ENCODE assay signal across 1 cellular context in genomic region chr17:28571255-28572122, GRCh38.
A peak's percentile ranks its signal among the peaks of the same experiment; 100 is the strongest.
TF ChIP-seq lines count a peak whose summit lies in the region.

Gene PIGS, minus strand, starts transcription at chr17:28571524. Its CDS starts 28 bp downstream, at chr17:28571496.

TF ChIP-seq in HepG2, 621 proteins besides CTCF, POLR2A, EP300 and RAD21 (continued from another document and continues in another):
- TF ChIP-seq ZNF280D (CRISPR knock-in tag; IDR thresholded peaks at IDR 0.05), result no peak
- peak; percentile 38; the same call in 1 of the 2 replicates for TF ChIP-seq NR2C2 (CRISPR knock-in tag; IDR thresholded peaks at IDR 0.05; ENCODE audit: borderline replicate concordance)
- TF ChIP-seq ZNF614 (CRISPR knock-in tag; IDR thresholded peaks at IDR 0.05; ENCODE audit: borderline replicate concordance), result no peak
- TF ChIP-seq ZNF207 (IDR thresholded peaks at IDR 0.05; ENCODE audit: borderline replicate concordance), result no peak
- peak; percentile 86; the same call in 1 of the 2 replicates for TF ChIP-seq SIN3A (IDR thresholded peaks at IDR 0.05; ENCODE audit: borderline replicate concordance, low read depth, low read length)
- TF ChIP-seq USF2 (IDR thresholded peaks at IDR 0.05; ENCODE audit: low read depth, low read length), result no peak
- no peak for TF ChIP-seq USF2 (CRISPR knock-in tag; IDR thresholded peaks at IDR 0.05; ENCODE audit: borderline replicate concordance)
- no peak for TF ChIP-seq PCBP2 (optimal IDR thresholded peaks at IDR 0.05; ENCODE audit: low read depth, low read length, poor library complexity, severe bottlenecking)
- no peak for TF ChIP-seq MLLT10 (CRISPR knock-in tag; IDR thresholded peaks at IDR 0.05)
- no peak for TF ChIP-seq NFIC (IDR thresholded peaks at IDR 0.05; ENCODE audit: low read length)
- TF ChIP-seq TRIM22 (IDR thresholded peaks at IDR 0.05), result no peak
- no peak for TF ChIP-seq MED8 (CRISPR knock-in tag; IDR thresholded peaks at IDR 0.05; ENCODE audit: insufficient replicate concordance)
- no peak for TF ChIP-seq MAFF (IDR thresholded peaks at IDR 0.05; ENCODE audit: low read depth, low read length)
- no peak for TF ChIP-seq GRHL1 (CRISPR knock-in tag; conservative IDR thresholded peaks at IDR 0.05)
- no peak for TF ChIP-seq ZNF703 (CRISPR knock-in tag; IDR thresholded peaks at IDR 0.05; ENCODE audit: borderline replicate concordance)
- no peak for TF ChIP-seq HOXA5 (CRISPR knock-in tag; IDR thresholded peaks at IDR 0.05)
- no peak for TF ChIP-seq ATF3 (CRISPR knock-in tag; IDR thresholded peaks at IDR 0.05)
- TF ChIP-seq HOXD1 (CRISPR knock-in tag; IDR thresholded peaks at IDR 0.05), result no peak
- TF ChIP-seq RFXAP (CRISPR knock-in tag; IDR thresholded peaks at IDR 0.05; ENCODE audit: borderline replicate concordance), result no peak
- no peak for TF ChIP-seq DR1 (CRISPR knock-in tag; IDR thresholded peaks at IDR 0.05)
- TF ChIP-seq ATF5 (CRISPR knock-in tag; IDR thresholded peaks at IDR 0.05; ENCODE audit: low read depth), result no peak
- no peak for TF ChIP-seq KMT2B (CRISPR knock-in tag; IDR thresholded peaks at IDR 0.05)
- no peak for TF ChIP-seq ZNF274 (CRISPR knock-in tag; IDR thresholded peaks at IDR 0.05)
- TF ChIP-seq ZFP41 (CRISPR knock-in tag; IDR thresholded peaks at IDR 0.05; ENCODE audit: borderline replicate concordance), result no peak
- no peak for TF ChIP-seq ZBTB44 (CRISPR knock-in tag; IDR thresholded peaks at IDR 0.05)
- no peak for TF ChIP-seq CEBPB (IDR thresholded peaks at IDR 0.05; ENCODE audit: borderline replicate concordance, low read depth, low read length)
- TF ChIP-seq ZNF761 (CRISPR knock-in tag; conservative IDR thresholded peaks at IDR 0.05), result no peak
- no peak for TF ChIP-seq ZNF432 (CRISPR knock-in tag; IDR thresholded peaks at IDR 0.05; ENCODE audit: borderline replicate concordance)
- TF ChIP-seq CHD2 (IDR thresholded peaks at IDR 0.05; ENCODE audit: low read depth, low read length), result no peak
- no peak for TF ChIP-seq ZBTB43 (CRISPR knock-in tag; conservative IDR thresholded peaks at IDR 0.05)
- no peak for TF ChIP-seq RNF219 (CRISPR knock-in tag; IDR thresholded peaks at IDR 0.05)
- TF ChIP-seq NFYB (CRISPR knock-in tag; IDR thresholded peaks at IDR 0.05), result peak; percentile 87
- no peak for TF ChIP-seq MLXIP (CRISPR knock-in tag; IDR thresholded peaks at IDR 0.05; ENCODE audit: borderline replicate concordance)
- no peak for TF ChIP-seq MZF1 (CRISPR knock-in tag; IDR thresholded peaks at IDR 0.05; ENCODE audit: borderline replicate concordance)
- TF ChIP-seq RFX5 (IDR thresholded peaks at IDR 0.05; ENCODE audit: low read depth, low read length), result peak; percentile 44; the same call in 1 of the 2 replicates
- no peak for TF ChIP-seq TBL1XR1 (IDR thresholded peaks at IDR 0.05; ENCODE audit: borderline replicate concordance, low read length, partially characterized antibody)
- no peak for TF ChIP-seq ZNF570 (CRISPR knock-in tag; IDR thresholded peaks at IDR 0.05; ENCODE audit: borderline replicate concordance)
- TF ChIP-seq TCF7L2 (IDR thresholded peaks at IDR 0.05; ENCODE audit: low read depth, low read length), result no peak
- TF ChIP-seq PRMT3 (CRISPR knock-in tag; IDR thresholded peaks at IDR 0.05; ENCODE audit: borderline replicate concordance, low read depth), result no peak
- no peak for TF ChIP-seq ZNF414 (CRISPR knock-in tag; IDR thresholded peaks at IDR 0.05)
- 0 out of 2 replicates have a peak, but pooled peaks have one; percentile 9 for TF ChIP-seq FOXA3 (CRISPR knock-in tag; IDR thresholded peaks at IDR 0.05)
- TF ChIP-seq SAP130 (CRISPR knock-in tag; IDR thresholded peaks at IDR 0.05; ENCODE audit: low read depth), result peak; percentile 81
- TF ChIP-seq ZSCAN31 (CRISPR knock-in tag; IDR thresholded peaks at IDR 0.05; ENCODE audit: low read depth), result no peak
- TF ChIP-seq SATB2 (CRISPR knock-in tag; IDR thresholded peaks at IDR 0.05), result no peak
- TF ChIP-seq ZNF790 (CRISPR knock-in tag; IDR thresholded peaks at IDR 0.05; ENCODE audit: borderline replicate concordance), result 0 out of 2 replicates have a peak, but pooled peaks have one; percentile 37
